ENCODE assay signal across 7 cellular contexts in genomic region chr11:95924414-95924760, GRCh38. TPM values are rescaled to one million over a fixed set of nuclear protein-coding genes. Genes with fewer than 3 reads are reported as not detected.
A peak's percentile ranks its signal among the peaks of the same experiment; 100 is the strongest.
DNase-seq lines count a peak whose midpoint lies in the region; ATAC-seq, FAIRE-seq and TF ChIP-seq lines count a peak whose summit lies in the region.

No MANE protein-coding gene starts in this region.

- peaks cover 18% of the 10 kb centered on the region for H3K4me1 ChIP-seq in HUES48 (ENCODE audit: control insufficient read depth, insufficient read depth, low read length)
- peaks cover 18% of the 10 kb centered on the region for H3K4me1 ChIP-seq in adipocyte (ENCODE audit: control insufficient read depth, insufficient read depth, low read length)
- peaks cover 9% of the 10 kb centered on the region for H3K4me1 ChIP-seq in iPS-15b (ENCODE audit: control insufficient read depth, insufficient read depth, low read length)

- H3K9me3 Mint-ChIP-seq in stimulated activated effector memory CD8-positive, alpha-beta T cell treated with anti-CD3 and anti-CD28 coated beads, Interleukin-12 subunit alpha, Interleukin-12 subunit beta, amount 100 ng/mL, for 72 hours, result no peaks in the 10 kb centered on the region

- peak overlapping the region; percentile 96 for H3K27ac ChIP-seq in HUES48 (ENCODE audit: low read depth, low read length)

- peaks cover 28% of the 10 kb centered on the region for H3K4me1 Mint-ChIP-seq in stimulated activated effector memory CD8-positive, alpha-beta T cell treated with anti-CD3 and anti-CD28 coated beads, Interleukin-12 subunit alpha, Interleukin-12 subunit beta, amount 100 ng/mL, for 72 hours

- no peak for TF ChIP-seq POLR2A in GM12892 (IDR thresholded peaks at IDR 0.05; ENCODE audit: low read depth, low read length)

- H3K4me3 ChIP-seq in HUES48 (ENCODE audit: low read depth, low read length) (peak overlapping the region; percentile 95), adipocyte (ENCODE audit: low read length) (peak overlapping the region; percentile 97), iPS-15b (ENCODE audit: low read depth, low read length) (peak overlapping the region; percentile 97)

- H3K27me3 ChIP-seq in HUES48 (ENCODE audit: control insufficient read depth, insufficient read depth, low read length), result no peaks in the 10 kb centered on the region
- H3K27me3 ChIP-seq in adipocyte (replicated peaks; ENCODE audit: control insufficient read depth, insufficient read depth, low read length), result no peaks in the 10 kb centered on the region
- no peaks in the 10 kb centered on the region for H3K27me3 ChIP-seq in iPS-15b (ENCODE audit: control insufficient read depth, insufficient read depth, low read length)

- H3K9me3 ChIP-seq in HUES48 (ENCODE audit: control insufficient read depth, insufficient read depth, low read length), result no peaks in the 10 kb centered on the region
- H3K9me3 ChIP-seq in adipocyte (ENCODE audit: control insufficient read depth, low read length), result no peaks in the 10 kb centered on the region
- no peaks in the 10 kb centered on the region for H3K9me3 ChIP-seq in iPS-15b (ENCODE audit: control insufficient read depth, insufficient read depth, low read length)

- DNase-seq in GM12892 (ENCODE audit: insufficient read length) (no peak), adipocyte (ENCODE audit: low read depth) (peak; percentile 67), AML-193 (lab: John Stamatoyannopoulos, UW) (no peak), SIG-M5 treated with dmso at 0.1 percent for 504 hours (lab: John Stamatoyannopoulos, UW; ENCODE audit: unreplicated experiment) (no peak)
- DNase-seq in stimulated activated effector memory CD8-positive, alpha-beta T cell treated with anti-CD3 and anti-CD28 coated beads, Interleukin-12 subunit alpha, Interleukin-12 subunit beta, amount 100 ng/mL, for 72 hours (ENCODE audit: low spot score in 2 of 2), result no peak

- H3K4me3 Mint-ChIP-seq in stimulated activated effector memory CD8-positive, alpha-beta T cell treated with anti-CD3 and anti-CD28 coated beads, Interleukin-12 subunit alpha, Interleukin-12 subunit beta, amount 100 ng/mL, for 72 hours, result peak overlapping the region; percentile 100

- ATAC-seq in stimulated activated effector memory CD8-positive, alpha-beta T cell treated with anti-CD3 and anti-CD28 coated beads, Interleukin-12 subunit alpha, Interleukin-12 subunit beta, amount 100 ng/mL, for 72 hours, result no peak

- peak overlapping the region; percentile 100 for H3K27ac Mint-ChIP-seq in stimulated activated effector memory CD8-positive, alpha-beta T cell treated with anti-CD3 and anti-CD28 coated beads, Interleukin-12 subunit alpha, Interleukin-12 subunit beta, amount 100 ng/mL, for 72 hours

- H3K36me3 Mint-ChIP-seq in stimulated activated effector memory CD8-positive, alpha-beta T cell treated with anti-CD3 and anti-CD28 coated beads, Interleukin-12 subunit alpha, Interleukin-12 subunit beta, amount 100 ng/mL, for 72 hours, result peaks cover 7% of the 10 kb centered on the region

- H3K9ac ChIP-seq in HUES48 (ENCODE audit: low read depth, low read length), result peak overlapping the region; percentile 95
- peak overlapping the region; percentile 97 for H3K9ac ChIP-seq in adipocyte (ENCODE audit: low read length)
- H3K9ac ChIP-seq in iPS-15b (ENCODE audit: low read depth, low read length), result peak overlapping the region; percentile 92

- FAIRE-seq in GM12892 (lab: Jason Lieb, UNC), result peak; percentile 50

- H3K36me3 ChIP-seq in HUES48 (ENCODE audit: control insufficient read depth, insufficient read depth, low read length) (no peaks in the 10 kb centered on the region), adipocyte (ENCODE audit: control insufficient read depth, insufficient read depth, low read length, severe bottlenecking) (no peaks in the 10 kb centered on the region), iPS-15b (ENCODE audit: control insufficient read depth, insufficient read depth, low read length) (no peaks in the 10 kb centered on the region)

RNA-seq across cellular contexts. Expression of gene MTMR2, which starts 0.5 kb away (rescaled TPM):
- 19.3 TPM for polyA plus RNA-seq in GM12892 (2012; ENCODE audit: missing spikeins)
